Comparison of ENCODE assay signal across 20 cellular contexts in the genomic region with DNA sequence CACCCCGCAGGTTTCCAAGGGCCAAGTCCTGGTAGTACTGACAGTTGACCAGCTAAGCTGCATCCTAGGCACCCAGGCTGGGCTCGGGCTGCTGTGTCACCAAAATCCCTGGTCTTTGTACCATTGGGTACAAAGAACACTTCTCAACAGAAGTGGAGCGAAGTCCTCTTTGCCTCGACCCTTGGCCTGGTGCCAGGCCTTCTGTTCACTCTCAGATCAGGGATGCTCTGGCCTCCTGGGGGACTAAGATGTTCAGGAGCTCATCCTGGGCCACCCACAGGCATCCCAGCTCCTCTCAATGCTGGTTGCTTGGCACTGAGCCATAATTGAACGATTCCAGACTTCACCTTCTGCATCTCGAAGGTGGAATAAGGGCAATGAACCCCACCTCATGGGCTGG. TPM values are rescaled to one million over a fixed set of nuclear protein-coding genes. Genes with fewer than 3 reads are reported as not detected.
"Had no signal": no experiment of that assay in that cellular context is flagged by ENCODE, and none has a peak within 500 bp of the region (broad histone marks: within the 10 kb centered on the region; RNA-seq: fewer than 3 reads in every experiment).

No MANE protein-coding gene starts in this region.

- H3K9me3 Mint-ChIP-seq: activated naive CD4-positive, alpha-beta T cell treated with anti-CD3 and anti-CD28 coated beads, Interleukin-2, amount 50 U/mL, for 72 hours; activated T-helper 1 cell treated with anti-CD3 and anti-CD28 coated beads, Interleukin-12 subunit alpha, Interleukin-12 subunit beta, Interleukin-2, Interleukin-4 antibody, amounts not matched to agents 30 ng/mL and 10 ng/mL and 1 ng/mL, durations not matched to agents 14 hours and 24 hours and 36 hours; central memory CD8-positive, alpha-beta T cell; naive B cell; type B pancreatic cell had no signal

- H3K4me3 Mint-ChIP-seq: activated CD8-positive, alpha-beta T cell treated with anti-CD3 and anti-CD28 coated beads, Interleukin-2, amount 10 ng/mL, durations not matched to agents 7 days and 5 days; activated T-helper 1 cell treated with anti-CD3 and anti-CD28 coated beads, Interleukin-12 subunit alpha, Interleukin-12 subunit beta, Interleukin-2, Interleukin-4 antibody, amounts not matched to agents 30 ng/mL and 10 ng/mL and 1 ng/mL, durations not matched to agents 14 hours and 24 hours and 36 hours; central memory CD8-positive, alpha-beta T cell; naive B cell; type B pancreatic cell had no signal

- H3K36me3 Mint-ChIP-seq: type B pancreatic cell had no signal

- H3K36me3 ChIP-seq: esophagus squamous epithelium, heart left ventricle, thoracic aorta had no signal

- ATAC-seq: activated CD8-positive, alpha-beta T cell treated with anti-CD3 and anti-CD28 coated beads, Interleukin-2, amount 10 ng/mL, durations not matched to agents 7 days and 5 days; activated naive CD4-positive, alpha-beta T cell treated with anti-CD3 and anti-CD28 coated beads, Interleukin-2, amount 50 U/mL, for 72 hours; gastroesophageal sphincter; heart left ventricle; left colon had no signal

- H3K27ac ChIP-seq: esophagus squamous epithelium, thoracic aorta had no signal

- DNase-seq: activated CD4-positive, alpha-beta T cell treated with anti-CD3 and anti-CD28 coated beads for 1 hour; activated CD4-positive, alpha-beta T cell treated with anti-CD3 and anti-CD28 coated beads, Interleukin-2, amount 50 U/mL, for 1 hour; activated CD8-positive, alpha-beta T cell treated with anti-CD3 and anti-CD28 coated beads, Interleukin-2, amount 10 ng/mL, durations not matched to agents 7 days and 5 days; esophagus squamous epithelium; left colon; naive B cell; nucleus accumbens; posterior cingulate gyrus; stimulated activated CD4-positive, alpha-beta T cell treated with anti-CD3 and anti-CD28 coated beads, Interleukin-4, amount 100 ng/mL, for 24 hours; stimulated activated naive CD4-positive, alpha-beta T cell treated with Interleukin-2 at 50 U/mL for 16 hours; T-helper 9 cell had no signal

- H3K27ac Mint-ChIP-seq: activated CD8-positive, alpha-beta T cell treated with anti-CD3 and anti-CD28 coated beads, Interleukin-2, amount 10 ng/mL, durations not matched to agents 7 days and 5 days; activated naive CD4-positive, alpha-beta T cell treated with anti-CD3 and anti-CD28 coated beads, Interleukin-2, amount 50 U/mL, for 72 hours; activated T-helper 1 cell treated with anti-CD3 and anti-CD28 coated beads, Interleukin-12 subunit alpha, Interleukin-12 subunit beta, Interleukin-2, Interleukin-4 antibody, amounts not matched to agents 30 ng/mL and 10 ng/mL and 1 ng/mL, durations not matched to agents 14 hours and 24 hours and 36 hours; type B pancreatic cell had no signal

- H3K27me3 ChIP-seq: esophagus squamous epithelium, gastroesophageal sphincter, heart left ventricle had no signal

- H3K4me3 ChIP-seq: esophagus squamous epithelium, gastroesophageal sphincter, heart left ventricle, lung, thoracic aorta had no signal

- H3K9me3 ChIP-seq: esophagus squamous epithelium, gastroesophageal sphincter, heart left ventricle, thoracic aorta had no signal

RNA-seq across cellular contexts. Expression of a gene that starts 13.8 kb away (rescaled TPM):
- polyA plus RNA-seq: neural cell had no signal
